8 cellular contexts compared by ENCODE assay signal in genomic region chrX:54042609-54043010, GRCh38. TPM values are rescaled to one million over a fixed set of nuclear protein-coding genes. Genes with fewer than 3 reads are reported as not detected.
A peak's percentile ranks its signal among the peaks of the same experiment; 100 is the strongest.
DNase-seq lines count a peak whose midpoint lies in the region; ATAC-seq, FAIRE-seq and TF ChIP-seq lines count a peak whose summit lies in the region.

No MANE protein-coding gene starts in this region.

- no peak for DNase-seq in BJ (ENCODE audit: low read depth)
- peak; percentile 4 for DNase-seq in HCT116 (ENCODE audit: low read depth, low spot score)
- DNase-seq in PC-9: peak; percentile 43 to 48
- peak; percentile 21 for DNase-seq in activated T-helper 9 cell treated with anti-CD3 and anti-CD28 coated beads, Interleukin-2, amount 50 U/mL, for 16 hours (ENCODE audit: low read depth)
- no peak for DNase-seq in foreskin keratinocyte
- DNase-seq in omental fat pad (ENCODE audit: low spot score): no peak
- peak; percentile 71 for DNase-seq in urothelium cell line (ENCODE audit: low spot score)

- no peaks in the 10 kb centered on the region for H3K9me3 ChIP-seq in HCT116 (ENCODE audit: control insufficient read depth in 1 of 2, insufficient read depth in 1 of 2, low read depth in 1 of 2, low read length in 2 of 2)
- no peaks in the 10 kb centered on the region for H3K9me3 ChIP-seq in PC-9 (ENCODE audit: insufficient read depth, low read depth)

- BruUV-seq in HCT116 (replicated peaks; lab: Mats Ljungman, UMichigan): no TSS peak
- no TSS peak for BruUV-seq in PC-9 (replicated peaks; lab: Mats Ljungman, UMichigan)

- H4K20me1 ChIP-seq in HCT116 (ENCODE audit: insufficient read depth): no peaks in the 10 kb centered on the region
- no peaks in the 10 kb centered on the region for H4K20me1 ChIP-seq in PC-9 (ENCODE audit: insufficient read depth)

- POLR2A ChIA-PET in BJ (lab: Charles Lee) (no interaction called here), HCT116 (lab: Charles Lee) (interaction anchor here (1.2 kb wide), 1 partner anchor 35 kb away, joined by 3 read pairs; no protein-coding TSS in a partner anchor), PC-9 (lab: Charles Lee; ENCODE audit: unreplicated experiment) (interaction anchor here (0.6 to 0.7 kb wide), 3 partner anchors 30 to 328 kb away, joined by 3 to 4 read pairs (median 4); partner anchors contain the start of gene FAM120C)

- FAIRE-seq in urothelium cell line (lab: Jason Lieb, UNC): no peak

- H3K27ac ChIP-seq in HCT116 (ENCODE audit: low read depth, low read length) (no peak overlapping the region), PC-9 (no peak overlapping the region), foreskin keratinocyte (no peak overlapping the region)

- TF ChIP-seq CTCF in BJ (IDR thresholded peaks at IDR 0.05; ENCODE audit: insufficient read depth, low read depth, low read length): peak; percentile 58
- TF ChIP-seq CTCF in HCT116 (IDR thresholded peaks at IDR 0.05 in 2 of 3, conservative IDR thresholded peaks at IDR 0.05 in 1 of 3; ENCODE audit: borderline replicate concordance in 1 of 3, insufficient read depth in 1 of 3, low read depth in 2 of 3, low read length in 2 of 3): peak in 1 of 3 experiments; percentile 17; a peak in 2 of 6 replicates
- TF ChIP-seq CTCF in PC-9 (conservative IDR thresholded peaks at IDR 0.05): no peak
- TF ChIP-seq CTCF in foreskin keratinocyte (conservative IDR thresholded peaks at IDR 0.05): peak; percentile 38
- TF ChIP-seq CTCF in omental fat pad (IDR thresholded peaks at IDR 0.05): no peak

- TF ChIP-seq POLR2A in HCT116 (IDR thresholded peaks at IDR 0.05; ENCODE audit: borderline replicate concordance, extremely low read depth, insufficient read depth, insufficient read length): no peak

- H2AFZ ChIP-seq in HCT116 (ENCODE audit: low read depth, low read length, poor library complexity, severe bottlenecking) (no peak overlapping the region), PC-9 (peak overlapping the region; percentile 93; the same call in 1 of the 2 replicates)

- H3K79me2 ChIP-seq in HCT116 (ENCODE audit: insufficient read depth, low read length): peaks cover 7% of the 10 kb centered on the region
- H3K79me2 ChIP-seq in PC-9 (ENCODE audit: low read depth): peaks cover 19% of the 10 kb centered on the region

- H3K4me1 ChIP-seq in HCT116 (ENCODE audit: control insufficient read depth in 1 of 2, insufficient read depth in 2 of 2, low read length in 2 of 2) (peaks cover 7 to 19% of the 10 kb centered on the region in 2 experiments), PC-9 (replicated peaks; ENCODE audit: insufficient read depth) (peaks cover 16% of the 10 kb centered on the region), foreskin keratinocyte (no peaks in the 10 kb centered on the region)

- H3K9me2 ChIP-seq in HCT116 (ENCODE audit: insufficient read depth): no peaks in the 10 kb centered on the region
- no peaks in the 10 kb centered on the region for H3K9me2 ChIP-seq in PC-9 (ENCODE audit: insufficient read depth)

- H3K27me3 ChIP-seq in BJ (ENCODE audit: control insufficient read depth, insufficient read depth, low read length) (no peaks in the 10 kb centered on the region), HCT116 (ENCODE audit: insufficient read depth, low read length) (no peaks in the 10 kb centered on the region), PC-9 (ENCODE audit: insufficient read depth, low read depth) (no peaks in the 10 kb centered on the region), foreskin keratinocyte (no peaks in the 10 kb centered on the region)

- H3K4me3 ChIP-seq in BJ (ENCODE audit: low read depth, low read length): peak overlapping the region; percentile 69
- peak overlapping the region; percentile 71 to 74 for H3K4me3 ChIP-seq in HCT116 (replicated peaks in 1 of 2; ENCODE audit: low read depth in 1 of 2, low read length in 2 of 2)
- H3K4me3 ChIP-seq in PC-9: peak overlapping the region; percentile 96

- RAD21 ChIA-PET in HCT116 (lab: Charles Lee; ENCODE audit: low non-redundant PET in 1 of 2, low total read pairs in 2 of 2, uncharacterized antibody in 2 of 2, unreplicated experiment in 2 of 2): no interaction called here

- H3K36me3 ChIP-seq in BJ (ENCODE audit: control insufficient read depth, insufficient read depth, low read length) (no peaks in the 10 kb centered on the region; the same call in 1 of the 2 replicates), HCT116 (ENCODE audit: control insufficient read depth in 1 of 2, insufficient read depth in 2 of 2, low read length in 2 of 2) (peaks cover 0 to 3% of the 10 kb centered on the region in 2 experiments; a peak in 2 of 4 replicates), PC-9 (ENCODE audit: low read depth) (no peaks in the 10 kb centered on the region; the same call in 1 of the 2 replicates)

- CTCF ChIA-PET in BJ (lab: Yijun Ruan, JAX): interaction anchor here (0.7 to 1.2 kb wide), 3 partner anchors 10 to 139 kb away, joined by 3 to 4 read pairs (median 4); no protein-coding TSS in a partner anchor
- CTCF ChIA-PET in HCT116 (lab: Charles Lee): interaction anchor here (0.6 kb wide), 1 partner anchor 19 kb away, joined by 5 read pairs; no protein-coding TSS in a partner anchor
- CTCF ChIA-PET in PC-9 (lab: Charles Lee): interaction anchor here (0.6 to 1.1 kb wide), 7 partner anchors 24 to 764 kb away, joined by 3 to 14 read pairs (median 5); partner anchors contain the start of gene FAM120C

- peaks cover 5% of the 10 kb centered on the region; the same call in 1 of the 2 replicates for H3F3A ChIP-seq in PC-9 (ENCODE audit: insufficient read depth, low read depth)

- ATAC-seq in HCT116 (0 out of 2 replicates have a peak, but pooled peaks have one; percentile 19), foreskin keratinocyte (peak; percentile 33), omental fat pad (ENCODE audit: low FRiP score) (peak; percentile 39), HG03108 (IDR thresholded peaks at IDR 0.05; ENCODE audit: unreplicated experiment) (no peak)

- H3K9ac ChIP-seq in HCT116 (ENCODE audit: low read length): peak overlapping the region; percentile 80; the same call in 1 of the 2 replicates

- no peak for TF ChIP-seq RAD21 in HCT116 (IDR thresholded peaks at IDR 0.05; ENCODE audit: low read depth)

- peak overlapping the region; percentile 88 for H3K4me2 ChIP-seq in HCT116 (ENCODE audit: low read length)
- H3K4me2 ChIP-seq in PC-9: peak overlapping the region; percentile 75

- intact Hi-C loops in HCT116 (cut with micrococcal nuclease): loop anchor here (5.0 kb wide), 1 partner anchor 140 kb away; the partner anchor contains the start of gene FAM120C
- intact Hi-C loops in PC-9 (cut with micrococcal nuclease; ENCODE audit: unreplicated experiment): loop anchor here (5.0 kb wide), 1 partner anchor 400 kb away; the partner anchor contains the start of gene TSR2

TF ChIP-seq in HCT116, 20 proteins besides CTCF, POLR2A, EP300 and RAD21 (continues in another document):
- no peak for TF ChIP-seq ZNF274 (IDR thresholded peaks at IDR 0.05; ENCODE audit: low read depth, low read length)
- TF ChIP-seq SIN3A (IDR thresholded peaks at IDR 0.05; ENCODE audit: low read depth): no peak
- no peak for TF ChIP-seq EZH2phosphoT487 (IDR thresholded peaks at IDR 0.05; ENCODE audit: borderline replicate concordance)
- TF ChIP-seq EZH2 (IDR thresholded peaks at IDR 0.05): no peak
- no peak for TF ChIP-seq FOSL1 (IDR thresholded peaks at IDR 0.05; ENCODE audit: low read depth)
- TF ChIP-seq ZFX (IDR thresholded peaks at IDR 0.05): no peak
- no peak for TF ChIP-seq CBX3 (IDR thresholded peaks at IDR 0.05; ENCODE audit: low read depth)
- no peak for TF ChIP-seq SRF (IDR thresholded peaks at IDR 0.05; ENCODE audit: low read depth)
- no peak for TF ChIP-seq TCF7L2 (IDR thresholded peaks at IDR 0.05; ENCODE audit: borderline replicate concordance, extremely low read depth, insufficient read depth, insufficient read length)
- no peak for TF ChIP-seq MAX (IDR thresholded peaks at IDR 0.05)
- TF ChIP-seq EGR1 (IDR thresholded peaks at IDR 0.05; ENCODE audit: low read depth): no peak
- no peak for TF ChIP-seq POLR2AphosphoS5 (IDR thresholded peaks at IDR 0.05; ENCODE audit: low read depth, low read length)
- TF ChIP-seq, protein P1, sequence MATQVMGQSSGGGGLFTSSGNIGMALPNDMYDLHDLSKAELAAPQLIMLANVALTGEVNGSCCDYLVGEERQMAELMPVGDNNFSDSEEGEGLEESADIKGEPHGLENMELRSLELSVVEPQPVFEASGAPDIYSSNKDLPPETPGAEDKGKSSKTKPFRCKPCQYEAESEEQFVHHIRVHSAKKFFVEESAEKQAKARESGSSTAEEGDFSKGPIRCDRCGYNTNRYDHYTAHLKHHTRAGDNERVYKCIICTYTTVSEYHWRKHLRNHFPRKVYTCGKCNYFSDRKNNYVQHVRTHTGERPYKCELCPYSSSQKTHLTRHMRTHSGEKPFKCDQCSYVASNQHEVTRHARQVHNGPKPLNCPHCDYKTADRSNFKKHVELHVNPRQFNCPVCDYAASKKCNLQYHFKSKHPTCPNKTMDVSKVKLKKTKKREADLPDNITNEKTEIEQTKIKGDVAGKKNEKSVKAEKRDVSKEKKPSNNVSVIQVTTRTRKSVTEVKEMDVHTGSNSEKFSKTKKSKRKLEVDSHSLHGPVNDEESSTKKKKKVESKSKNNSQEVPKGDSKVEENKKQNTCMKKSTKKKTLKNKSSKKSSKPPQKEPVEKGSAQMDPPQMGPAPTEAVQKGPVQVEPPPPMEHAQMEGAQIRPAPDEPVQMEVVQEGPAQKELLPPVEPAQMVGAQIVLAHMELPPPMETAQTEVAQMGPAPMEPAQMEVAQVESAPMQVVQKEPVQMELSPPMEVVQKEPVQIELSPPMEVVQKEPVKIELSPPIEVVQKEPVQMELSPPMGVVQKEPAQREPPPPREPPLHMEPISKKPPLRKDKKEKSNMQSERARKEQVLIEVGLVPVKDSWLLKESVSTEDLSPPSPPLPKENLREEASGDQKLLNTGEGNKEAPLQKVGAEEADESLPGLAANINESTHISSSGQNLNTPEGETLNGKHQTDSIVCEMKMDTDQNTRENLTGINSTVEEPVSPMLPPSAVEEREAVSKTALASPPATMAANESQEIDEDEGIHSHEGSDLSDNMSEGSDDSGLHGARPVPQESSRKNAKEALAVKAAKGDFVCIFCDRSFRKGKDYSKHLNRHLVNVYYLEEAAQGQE (IDR thresholded peaks at IDR 0.05; ENCODE audit: low read depth): no peak

RNA-seq across cellular contexts. Expression of gene PHF8, which starts 1.7 kb away (rescaled TPM):
- polyA plus RNA-seq in BJ (2011; rRNA removed) (10.6 and 11.2 TPM in 2 replicates), foreskin keratinocyte (3.5 and 4.1 TPM in 2 replicates)
- 17.5 and 32.1 TPM in 2 replicates for polyA minus RNA-seq in BJ (2011; rRNA and poly(A)+ RNA removed)
- total RNA-seq in HCT116 (2021; ENCODE audit: unreplicated experiment) (28.0 TPM), PC-9 (2021) (40.0 and 56.4 TPM in 2 replicates), foreskin keratinocyte (10.2 and 10.3 TPM in 2 replicates), omental fat pad (10 to 100 TPM; 24.5 to 47.9 (median 26.2) TPM)
- 15.3 and 16.7 TPM in 2 replicates for polyA plus RNA-seq in HCT116 (2012)

Comparison
In these comparisons a context has a peak if more than half of its experiments do, and no peak if none do; other contexts are left out.
1. DNase-seq: peak in HCT116 (single experiment), PC-9 (2 of 2), activated T-helper 9 cell treated with anti-CD3 and anti-CD28 coated beads, Interleukin-2, amount 50 U/mL, for 16 hours (single experiment) and urothelium cell line (single experiment); none in BJ (single experiment), foreskin keratinocyte (0 of 2) and omental fat pad (single experiment).
2. CTCF ChIP-seq: peak in BJ (single experiment) and foreskin keratinocyte (single experiment); none in PC-9 (single experiment) and omental fat pad (0 of 3).
3. Peak in every context shown above with its lines, with median percentiles within 50 percentile points of each other: H3K4me3 ChIP-seq.